ENCODE assay signal across 31 cellular contexts in genomic region chr4:51963871-51964513, GRCh38. TPM values are rescaled to one million over a fixed set of nuclear protein-coding genes. Genes with fewer than 3 reads are reported as not detected.
DNase-seq lines count a peak whose midpoint lies in the region; ATAC-seq, FAIRE-seq and TF ChIP-seq lines count a peak whose summit lies in the region.
"Had no signal": no experiment of that assay in that cellular context is flagged by ENCODE, and none has a peak within 500 bp of the region (broad histone marks: within the 10 kb centered on the region; RNA-seq: fewer than 3 reads in every experiment).

No MANE protein-coding gene starts in this region.

- peaks cover 16% of the 10 kb centered on the region for H3K9me3 Mint-ChIP-seq in neural progenitor cell
- H3K9me3 Mint-ChIP-seq: activated naive CD4-positive, alpha-beta T cell treated with anti-CD3 and anti-CD28 coated beads for 36 hours; dendritic cell treated with granulocyte-macrophage colony-stimulating factor and Interleukin-4, amounts not matched to agents 40 ng/mL and 50 ng/mL, for 4 days had no signal

- H3K79me2 ChIP-seq in DND-41 (ENCODE audit: insufficient read depth, low read length) (no peaks in the 10 kb centered on the region), neural progenitor cell (ENCODE audit: low read depth) (no peaks in the 10 kb centered on the region), hepatocyte (no peaks in the 10 kb centered on the region)

- H3K4me3 ChIP-seq in DND-41 (ENCODE audit: low read depth in 1 of 2, low read length in 2 of 2) (no peak overlapping the region), adipocyte (ENCODE audit: low read length) (no peak overlapping the region), kidney (ENCODE audit: low read length in 2 of 2) (peak overlapping the region in 1 of 2 donors; percentile 22), neural progenitor cell (no peak overlapping the region), hepatocyte (no peak overlapping the region)
- H3K4me3 ChIP-seq: esophagus squamous epithelium, Peyer's patch, prostate gland had no signal

- no peaks in the 10 kb centered on the region for H3K36me3 Mint-ChIP-seq in neural progenitor cell
- H3K36me3 Mint-ChIP-seq: CD8-positive, alpha-beta memory T cell had no signal

- H4K20me1 ChIP-seq in DND-41 (ENCODE audit: insufficient read depth, low read length): no peaks in the 10 kb centered on the region
- no peaks in the 10 kb centered on the region for H4K20me1 ChIP-seq in neural progenitor cell (ENCODE audit: low read depth)
- H4K20me1 ChIP-seq in hepatocyte (ENCODE audit: insufficient read depth, poor library complexity, severe bottlenecking): no peaks in the 10 kb centered on the region

- H3K27ac ChIP-seq in DND-41 (ENCODE audit: low read length) (no peak overlapping the region), kidney (ENCODE audit: low read depth in 2 of 2, low read length in 2 of 2) (peak overlapping the region in 1 of 2 donors; percentile 46), neural progenitor cell (no peak overlapping the region), hepatocyte (no peak overlapping the region)
- H3K27ac ChIP-seq: esophagus squamous epithelium, Peyer's patch, prostate gland had no signal

- TF ChIP-seq CTCF in DND-41 (IDR thresholded peaks at IDR 0.05; ENCODE audit: borderline replicate concordance, extremely low read depth, low read length, poor library complexity, severe bottlenecking) (no peak), kidney (IDR thresholded peaks at IDR 0.05; ENCODE audit: borderline replicate concordance, extremely low read depth, insufficient read depth) (no peak), neural progenitor cell (IDR thresholded peaks at IDR 0.05) (no peak), hepatocyte (IDR thresholded peaks at IDR 0.05; ENCODE audit: poor library complexity) (no peak)

- H3K4me1 ChIP-seq in DND-41 (ENCODE audit: insufficient read depth, low read length): no peaks in the 10 kb centered on the region
- H3K4me1 ChIP-seq in adipocyte (ENCODE audit: control insufficient read depth, insufficient read depth, low read length): peaks cover 6% of the 10 kb centered on the region
- peaks cover 6 to 13% of the 10 kb centered on the region in 2 donors for H3K4me1 ChIP-seq in kidney (ENCODE audit: control insufficient read depth in 1 of 2, insufficient read depth in 1 of 2, low read depth in 1 of 2, low read length in 2 of 2)
- peaks cover 14% of the 10 kb centered on the region for H3K4me1 ChIP-seq in neural progenitor cell
- no peaks in the 10 kb centered on the region for H3K4me1 ChIP-seq in hepatocyte (ENCODE audit: insufficient read depth)
- H3K4me1 ChIP-seq: esophagus squamous epithelium, Peyer's patch, prostate gland had no signal

- H3K9me2 ChIP-seq in hepatocyte (replicated peaks; ENCODE audit: insufficient read depth): no peaks in the 10 kb centered on the region

- in situ Hi-C loops in KBM-7 (cut with MboI; ENCODE audit: low pct_unique_long_range_greater_than_20kb, low sequenced_read_pairs): no loop called here
- in situ Hi-C loops in G401 (cut with HindIII; ENCODE audit: low sequenced_read_pairs): no loop called here

- DNase-seq in DND-41 (no peak), adipocyte (ENCODE audit: low read depth) (peak; percentile 49), kidney (no peak), neural progenitor cell (ENCODE audit: low spot score) (no peak), KBM-7 (no peak), G401 (ENCODE audit: low spot score) (no peak), hepatocyte (ENCODE audit: low spot score) (no peak)
- DNase-seq: activated CD4-positive, alpha-beta T cell treated with anti-CD3 and anti-CD28 coated beads, Interleukin-2, amount 50 U/mL, for 4 hours; activated CD4-positive, CD25-positive, alpha-beta regulatory T cell; activated naive CD4-positive, alpha-beta T cell treated with anti-CD3 and anti-CD28 coated beads for 36 hours; caudate nucleus; CD8-positive, alpha-beta memory T cell; DMS 273 treated with DMSO at 0.1 percent for 48 hours; esophagus squamous epithelium; NCI-H2029; NCI-H226; NCI-H69; Peyer's patch; SHP77 treated with DMSO at 0.1 percent for 48 hours; stimulated activated naive CD4-positive, alpha-beta T cell had no signal

- H3K4me3 Mint-ChIP-seq in neural progenitor cell: no peak overlapping the region
- H3K4me3 Mint-ChIP-seq: activated naive CD4-positive, alpha-beta T cell treated with anti-CD3 and anti-CD28 coated beads for 36 hours; B cell; CD8-positive, alpha-beta memory T cell; dendritic cell treated with granulocyte-macrophage colony-stimulating factor and Interleukin-4, amounts not matched to agents 40 ng/mL and 50 ng/mL, for 4 days; IgD-negative memory B cell had no signal

- FAIRE-seq in kidney (lab: Jason Lieb, UNC): peak; percentile 45
- FAIRE-seq: A204.1, H54, islet of Langerhans, urothelium cell line had no signal

- H2AFZ ChIP-seq in DND-41 (ENCODE audit: low read depth, low read length) (no peak overlapping the region), neural progenitor cell (replicated peaks) (peak overlapping the region; percentile 50), hepatocyte (no peak overlapping the region)

- H3K9me3 ChIP-seq in DND-41 (ENCODE audit: insufficient read depth, low read length, severe bottlenecking) (no peaks in the 10 kb centered on the region), adipocyte (ENCODE audit: control insufficient read depth, low read length) (peaks cover 5% of the 10 kb centered on the region), kidney (ENCODE audit: control insufficient read depth in 1 of 2, low read length in 2 of 2) (no peaks in the 10 kb centered on the region), neural progenitor cell (ENCODE audit: low read depth) (peaks cover 13% of the 10 kb centered on the region), hepatocyte (ENCODE audit: low read depth) (no peaks in the 10 kb centered on the region)
- H3K9me3 ChIP-seq: esophagus squamous epithelium, Peyer's patch, prostate gland had no signal

- H3K36me3 ChIP-seq in DND-41 (ENCODE audit: insufficient read depth, low read length) (no peaks in the 10 kb centered on the region), adipocyte (ENCODE audit: control insufficient read depth, insufficient read depth, low read length, severe bottlenecking) (no peaks in the 10 kb centered on the region), kidney (ENCODE audit: control insufficient read depth in 1 of 2, insufficient read depth in 2 of 2, low read length in 2 of 2) (no peaks in the 10 kb centered on the region), neural progenitor cell (peaks cover 4% of the 10 kb centered on the region), hepatocyte (replicated peaks; ENCODE audit: insufficient read depth, low read depth) (no peaks in the 10 kb centered on the region)
- H3K36me3 ChIP-seq: esophagus squamous epithelium, Peyer's patch, prostate gland had no signal

- WGBS in hepatocyte (ENCODE audit: low lambda C conversion rate, missing lambda C conversion rate): 81% methylated on average over 4 of the region's 4 CpGs

- no peak overlapping the region for H3K9ac ChIP-seq in DND-41 (ENCODE audit: low read depth, low read length)
- H3K9ac ChIP-seq in adipocyte (ENCODE audit: low read length): no peak overlapping the region
- H3K9ac ChIP-seq in kidney (ENCODE audit: low read length in 2 of 2): no peak overlapping the region
- no peak overlapping the region for H3K9ac ChIP-seq in neural progenitor cell

- peaks cover 18% of the 10 kb centered on the region for H3K27me3 Mint-ChIP-seq in neural progenitor cell (ENCODE audit: insufficient read depth, low read depth)
- H3K27me3 Mint-ChIP-seq: B cell; dendritic cell treated with granulocyte-macrophage colony-stimulating factor and Interleukin-4, amounts not matched to agents 40 ng/mL and 50 ng/mL, for 4 days; IgD-negative memory B cell had no signal

- H3K4me1 Mint-ChIP-seq in neural progenitor cell: no peaks in the 10 kb centered on the region
- H3K4me1 Mint-ChIP-seq: B cell; CD8-positive, alpha-beta memory T cell; IgD-negative memory B cell had no signal

- no peak overlapping the region for H3K27ac Mint-ChIP-seq in neural progenitor cell
- H3K27ac Mint-ChIP-seq: activated naive CD4-positive, alpha-beta T cell treated with anti-CD3 and anti-CD28 coated beads for 36 hours; B cell; CD8-positive, alpha-beta memory T cell; dendritic cell treated with granulocyte-macrophage colony-stimulating factor and Interleukin-4, amounts not matched to agents 40 ng/mL and 50 ng/mL, for 4 days; IgD-negative memory B cell had no signal

- H3F3A ChIP-seq in neural progenitor cell (ENCODE audit: low read depth): peaks cover 16% of the 10 kb centered on the region

- H3K27me3 ChIP-seq in DND-41 (ENCODE audit: insufficient read depth, low read length, poor library complexity) (no peaks in the 10 kb centered on the region), adipocyte (replicated peaks; ENCODE audit: control insufficient read depth, insufficient read depth, low read length) (no peaks in the 10 kb centered on the region), neural progenitor cell (no peaks in the 10 kb centered on the region), hepatocyte (no peaks in the 10 kb centered on the region)
- H3K27me3 ChIP-seq: esophagus squamous epithelium, Peyer's patch had no signal

- ATAC-seq in DND-41 (ENCODE audit: insufficient read depth, low read depth): peak; percentile 72
- no peak for ATAC-seq in GM21360 (IDR thresholded peaks at IDR 0.05; ENCODE audit: unreplicated experiment)

- intact Hi-C loops in kidney (cut with DNase I): no loop called here

- H3K4me2 ChIP-seq in DND-41 (ENCODE audit: insufficient read depth, low read length) (no peak overlapping the region), neural progenitor cell (no peak overlapping the region), hepatocyte (no peak overlapping the region)

RNA-seq across cellular contexts. Expression of gene LRRC66, which starts 56.2 kb away (rescaled TPM):
- total RNA-seq in kidney (0.44 TPM), neural progenitor cell (ENCODE audit: low replicate concordance) (0.40 and 1.0 TPM in 2 replicates), hepatocyte (0.87 and 0.92 TPM in 2 replicates)
- polyA plus RNA-seq in kidney (ENCODE audit: insufficient read depth, low read depth, low replicate concordance) (0.45 TPM), hepatocyte (0.44 TPM in 1 of 2 replicates, not detected in the other)
- not detected in 2 replicates for total RNA-seq in G401 (2014; rRNA removed; shearing (Covaris generic))
- total RNA-seq: activated naive CD4-positive, alpha-beta T cell treated with anti-CD3 and anti-CD28 coated beads for 36 hours; lung microvascular endothelial cell; M059J had no signal
- polyA plus RNA-seq: CD8-positive, alpha-beta memory T cell had no signal
